In the genomic region with DNA sequence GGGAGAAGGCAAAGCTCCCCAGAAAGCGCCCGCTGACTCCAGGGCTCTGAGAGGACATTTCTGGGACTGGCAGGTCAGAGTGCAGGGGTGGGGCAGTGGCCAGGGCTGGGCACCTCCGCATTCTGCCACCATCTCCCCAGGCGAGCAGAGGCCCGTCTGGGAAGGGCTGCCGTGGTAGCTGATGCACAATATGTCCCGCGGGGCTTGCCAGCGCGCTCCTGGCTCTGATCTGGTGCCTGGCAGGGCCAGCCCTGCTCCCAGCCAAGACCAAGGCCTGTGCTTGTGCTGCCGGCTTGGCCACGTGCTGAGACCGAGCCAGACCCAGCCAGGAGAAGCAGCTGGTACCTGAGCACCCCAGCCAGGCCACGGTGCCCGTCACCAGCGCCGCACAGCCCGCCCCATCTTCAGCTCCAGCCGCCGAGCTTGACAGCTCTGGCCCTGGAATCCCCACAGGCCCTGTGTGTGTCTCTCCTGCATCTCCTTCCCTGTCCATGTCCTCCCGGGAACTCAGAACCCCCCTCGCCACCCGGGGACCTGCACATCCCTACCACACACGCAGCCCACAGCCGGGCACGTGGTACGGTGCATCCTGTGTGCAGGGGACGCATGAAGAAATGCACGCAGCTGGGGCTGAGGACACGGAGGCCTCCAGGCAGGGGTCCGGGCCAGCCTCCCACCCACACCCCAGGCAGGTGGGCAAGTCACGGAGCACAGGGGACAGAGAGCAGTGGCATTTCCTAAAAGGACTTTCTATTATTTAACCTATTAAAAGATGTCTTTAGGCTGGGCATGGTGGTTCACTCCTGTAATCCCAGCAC, we compare ENCODE assay signal across 14 cellular contexts.
DNase-seq lines count a peak whose midpoint lies in the region; ATAC-seq lines count a peak whose summit lies in the region.
"Had no signal": no experiment of that assay in that cellular context is flagged by ENCODE, and none has a peak within 500 bp of the region (broad histone marks: within the 10 kb centered on the region; RNA-seq: fewer than 3 reads in every experiment).

No MANE protein-coding gene starts in this region.

- DNase-seq in NCI-H1092 treated with DMSO at 0.1 percent for 48 hours (lab: John Stamatoyannopoulos, UW) (peak; percentile 32), caudate nucleus (lab: John Stamatoyannopoulos, UW) (peak in 43 of 61 donors; percentile 3 to 95 (median 32)), inferior parietal cortex (ENCODE audit: extremely low spot score) (peak; percentile 36), substantia nigra (lab: John Stamatoyannopoulos, UW) (peak in 41 of 49 donors; percentile 6 to 89 (median 41)), GM03348 (ENCODE audit: low spot score) (no peak)
- DNase-seq: activated CD8-positive, alpha-beta memory T cell treated with anti-CD3 and anti-CD28 coated beads, Interleukin-2, amount 10 ng/mL, durations not matched to agents 7 days and 5 days; activated naive CD4-positive, alpha-beta T cell treated with Interleukin-2 at 50 U/mL for 16 hours; CD4-positive, alpha-beta T cell; effector memory CD8-positive, alpha-beta T cell; foreskin fibroblast; NCI-H345 had no signal

- ATAC-seq in HG03196 (IDR thresholded peaks at IDR 0.05; ENCODE audit: unreplicated experiment): no peak
- no peak for ATAC-seq in HG02973 (IDR thresholded peaks at IDR 0.05; ENCODE audit: unreplicated experiment)
- ATAC-seq: activated CD8-positive, alpha-beta memory T cell treated with anti-CD3 and anti-CD28 coated beads, Interleukin-2, amount 10 ng/mL, durations not matched to agents 7 days and 5 days; effector memory CD8-positive, alpha-beta T cell had no signal

- H3K27ac ChIP-seq in caudate nucleus (ENCODE audit: low read depth, low read length) (no peak overlapping the region), substantia nigra (ENCODE audit: low read depth, low read length, poor library complexity, severe bottlenecking) (no peak overlapping the region)
- H3K27ac ChIP-seq: SK-N-MC had no signal
